Comparison of ENCODE assay signal across 8 cellular contexts in the genomic region with DNA sequence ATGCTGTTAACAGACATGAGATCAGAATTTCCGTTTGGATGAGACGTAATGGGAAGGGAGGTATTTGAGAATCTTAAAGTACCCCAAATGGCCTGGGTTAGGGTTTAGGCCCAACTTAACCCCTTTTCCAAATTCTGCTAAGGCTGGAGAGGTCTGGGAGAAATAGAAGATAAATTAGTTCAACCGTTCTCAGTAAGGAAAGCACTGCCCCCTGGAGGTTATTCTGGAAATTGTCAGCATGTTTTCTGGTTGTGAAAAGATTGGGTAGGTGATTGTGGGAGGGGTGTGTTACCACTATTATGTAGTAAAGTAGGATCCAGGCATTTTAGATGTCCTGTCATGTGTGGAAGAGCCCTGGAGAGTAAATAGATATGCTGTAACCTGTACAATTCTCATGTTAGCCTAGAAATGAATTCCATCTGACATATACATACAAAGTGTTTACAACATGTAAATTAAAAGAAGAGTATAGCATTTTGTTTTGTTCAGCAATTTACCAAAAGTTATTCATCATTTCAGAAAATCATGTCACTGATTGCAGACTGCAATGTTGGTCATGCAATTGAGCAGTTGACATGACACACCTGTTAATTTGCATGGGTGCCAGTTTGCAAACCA. TPM values are rescaled to one million over a fixed set of nuclear protein-coding genes. Genes with fewer than 3 reads are reported as not detected.
DNase-seq lines count a peak whose midpoint lies in the region; ATAC-seq and TF ChIP-seq lines count a peak whose summit lies in the region.

No MANE protein-coding gene starts in this region.

- peak overlapping the region in 1 of 5 experiments; percentile 6 for H3K27ac Mint-ChIP-seq in brain

- H3K4me1 Mint-ChIP-seq in brain: no peaks in the 10 kb centered on the region

- H3K36me3 Mint-ChIP-seq in brain: no peaks in the 10 kb centered on the region

- peaks cover 3% of the 10 kb centered on the region for H3K27me3 Mint-ChIP-seq in brain

- ATAC-seq in GM21390 (IDR thresholded peaks at IDR 0.05; ENCODE audit: unreplicated experiment): peak; percentile 79

- no peak overlapping the region for H3K4me3 Mint-ChIP-seq in brain

- TF ChIP-seq CTCF in brain (conservative IDR thresholded peaks at IDR 0.05): peak; percentile 79 to 86

- DNase-seq in ELR (ENCODE audit: low read depth) (peak; percentile 42), M059J (ENCODE audit: low read depth) (peak; percentile 44), SKM-1 treated with dmso at 0.1 percent for 144 hours (lab: John Stamatoyannopoulos, UW; ENCODE audit: unreplicated experiment) (peak; percentile 61), kidney tubule cell (ENCODE audit: low spot score) (peak; percentile 58), GOT3 (lab: John Stamatoyannopoulos, UW) (no peak)
- DNase-seq in stimulated activated CD4-positive, alpha-beta T cell treated with anti-CD3 and anti-CD28 coated beads, TNF-alpha, amount 100 ng/mL, for 1 hour (ENCODE audit: low read depth in 3 of 3, low spot score in 1 of 3): peak; percentile 1 to 9 (median 3)

- no peaks in the 10 kb centered on the region for H3K9me3 Mint-ChIP-seq in brain

RNA-seq across cellular contexts. Expression of gene GRXCR1, which starts 26.8 kb away (rescaled TPM):
- total RNA-seq in M059J (2014; rRNA removed; shearing (Covaris generic)): not detected in 2 replicates
- polyA plus RNA-seq in brain (ENCODE audit: insufficient read depth, low read depth, low replicate concordance): not detected
